16 cellular contexts compared by ENCODE assay signal in the genomic region with DNA sequence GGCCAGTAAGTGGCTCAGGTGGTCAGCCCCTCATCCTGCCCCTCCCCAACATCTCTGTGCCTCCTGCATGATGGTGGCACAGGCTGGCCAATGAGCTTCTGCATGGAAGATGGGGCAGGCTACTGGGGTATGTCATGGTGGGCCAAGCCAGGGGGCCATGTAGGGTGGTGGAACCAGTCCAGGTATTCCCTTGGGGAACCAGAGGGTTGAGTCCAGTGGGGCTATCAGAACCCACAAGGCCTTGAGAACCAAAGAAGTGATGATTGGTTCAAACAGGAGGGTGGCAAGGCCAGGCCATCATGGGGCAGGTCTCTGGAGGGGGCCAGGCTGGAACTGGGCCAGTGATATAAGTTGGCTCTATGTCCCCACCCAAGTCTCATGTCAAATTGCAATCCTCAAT. TPM values are rescaled to one million over a fixed set of nuclear protein-coding genes. Genes with fewer than 3 reads are reported as not detected.
DNase-seq lines count a peak whose midpoint lies in the region; ATAC-seq and TF ChIP-seq lines count a peak whose summit lies in the region.
"Had no signal": no experiment of that assay in that cellular context is flagged by ENCODE, and none has a peak within 500 bp of the region (broad histone marks: within the 10 kb centered on the region; RNA-seq: fewer than 3 reads in every experiment).

No MANE protein-coding gene starts in this region.

- H3K27me3 ChIP-seq in H9 (ENCODE audit: insufficient read depth, low read length) = no peaks in the 10 kb centered on the region
- H3K27me3 ChIP-seq: BE2C had no signal

- no peak overlapping the region for H3K14ac ChIP-seq in H9 (ENCODE audit: insufficient read depth, low read length)

- H3K4me1 Mint-ChIP-seq in H9 (peaks cover 14 to 16% of the 10 kb centered on the region in 2 experiments), type B pancreatic cell (ENCODE audit: unreplicated experiment) (peaks cover 16% of the 10 kb centered on the region), progenitor cell of endocrine pancreas (ENCODE audit: low read depth) (peaks cover 19% of the 10 kb centered on the region)
- no peaks in the 10 kb centered on the region for H3K4me1 Mint-ChIP-seq in activated naive CD8-positive, alpha-beta T cell treated with anti-CD3 and anti-CD28 coated beads, Interleukin-2, amount 50 U/mL, for 24 hours
- H3K4me1 Mint-ChIP-seq: CD4-positive, CD25-positive, alpha-beta regulatory T cell; CD8-positive, alpha-beta memory T cell had no signal

- H3K27me3 Mint-ChIP-seq in H9 (ENCODE audit: low read depth) (peaks cover 34% of the 10 kb centered on the region), type B pancreatic cell (peaks cover 48% of the 10 kb centered on the region), progenitor cell of endocrine pancreas (peaks cover 20% of the 10 kb centered on the region)
- H3K27me3 Mint-ChIP-seq in activated naive CD8-positive, alpha-beta T cell treated with anti-CD3 and anti-CD28 coated beads, Interleukin-2, amount 50 U/mL, for 24 hours = peaks cover 23% of the 10 kb centered on the region

- H4K5ac ChIP-seq in H9 (ENCODE audit: insufficient read length, low read depth, low read length) = no peak overlapping the region

- no peak overlapping the region for H3T11ph ChIP-seq in H9 (ENCODE audit: low read length)

- peak; percentile 2 for DNase-seq in GM13976 (ENCODE audit: low spot score)
- DNase-seq in H9 = peak; percentile 14
- peak; percentile 22 for DNase-seq in left lobe of liver (ENCODE audit: low spot score)
- peak; percentile 36 for DNase-seq in type B pancreatic cell (ENCODE audit: extremely low spot score, unreplicated experiment)
- no peak for DNase-seq in activated naive CD8-positive, alpha-beta T cell treated with anti-CD3 and anti-CD28 coated beads, Interleukin-2, amount 50 U/mL, for 24 hours
- no peak for DNase-seq in progenitor cell of endocrine pancreas (ENCODE audit: low spot score, unreplicated experiment)
- no peak for DNase-seq in activated CD4-positive, alpha-beta T cell treated with anti-CD3 and anti-CD28 coated beads, Interleukin-2, amount 50 U/mL, for 4 hours
- DNase-seq: ACHN; BE2C; C1 segment of cervical spinal cord; CD4-positive, CD25-positive, alpha-beta regulatory T cell; CD8-positive, alpha-beta memory T cell; COR-L47; DMS 273 treated with DMSO at 0.1 percent for 48 hours; DMS53 had no signal

- no peaks in the 10 kb centered on the region for H4K20me1 ChIP-seq in H9 (ENCODE audit: control insufficient read depth, insufficient read depth, insufficient read length)

- no peak for ATAC-seq in left lobe of liver
- ATAC-seq in activated naive CD8-positive, alpha-beta T cell treated with anti-CD3 and anti-CD28 coated beads, Interleukin-2, amount 50 U/mL, for 24 hours = no peak
- ATAC-seq: GM23338 had no signal

- H2AFZ ChIP-seq in H9 (ENCODE audit: low read length) = no peak overlapping the region
- H2AFZ ChIP-seq: GM23338 had no signal

- H3K27ac Mint-ChIP-seq in H9 = no peak overlapping the region
- no peak overlapping the region for H3K27ac Mint-ChIP-seq in type B pancreatic cell
- no peak overlapping the region for H3K27ac Mint-ChIP-seq in activated naive CD8-positive, alpha-beta T cell treated with anti-CD3 and anti-CD28 coated beads, Interleukin-2, amount 50 U/mL, for 24 hours
- no peak overlapping the region for H3K27ac Mint-ChIP-seq in progenitor cell of endocrine pancreas
- H3K27ac Mint-ChIP-seq: CD4-positive, CD25-positive, alpha-beta regulatory T cell; CD8-positive, alpha-beta memory T cell; GM23338 had no signal

- no peaks in the 10 kb centered on the region for H3K9me3 ChIP-seq in H9 (ENCODE audit: control insufficient read depth, low read depth, low read length)

- in situ Hi-C loops in GM13976 (cut with MboI; ENCODE audit: low sequenced_read_pairs, unreplicated experiment) = no loop called here

- no peak overlapping the region for H2BK15ac ChIP-seq in H9 (ENCODE audit: low read depth, low read length)

- H3K79me2 ChIP-seq in H9 (ENCODE audit: insufficient read depth, low read length) = no peaks in the 10 kb centered on the region

- H3K23me2 ChIP-seq in H9 (ENCODE audit: insufficient read length, low read depth, low read length, poor library complexity, severe bottlenecking) = no peaks in the 10 kb centered on the region

- H3K79me1 ChIP-seq in H9 (ENCODE audit: insufficient read depth, low read depth, low read length, poor library complexity, severe bottlenecking) = no peaks in the 10 kb centered on the region

- no peak overlapping the region for H4K8ac ChIP-seq in H9 (replicated peaks; ENCODE audit: insufficient read length, low read depth, low read length)

- no peaks in the 10 kb centered on the region for H3K4me1 ChIP-seq in H9 (ENCODE audit: insufficient read depth, low read length)
- H3K4me1 ChIP-seq: BE2C had no signal

- H4K91ac ChIP-seq in H9 (ENCODE audit: insufficient read length, low read depth, low read length) = no peak overlapping the region

- no peaks in the 10 kb centered on the region; a peak in 1 of 7 replicates for H3K36me3 Mint-ChIP-seq in H9 (ENCODE audit: insufficient read depth in 1 of 3, low read depth in 3 of 3)
- no peaks in the 10 kb centered on the region for H3K36me3 Mint-ChIP-seq in type B pancreatic cell
- H3K36me3 Mint-ChIP-seq in activated naive CD8-positive, alpha-beta T cell treated with anti-CD3 and anti-CD28 coated beads, Interleukin-2, amount 50 U/mL, for 24 hours (ENCODE audit: low read depth) = no peaks in the 10 kb centered on the region
- H3K36me3 Mint-ChIP-seq in progenitor cell of endocrine pancreas (ENCODE audit: insufficient read depth) = no peaks in the 10 kb centered on the region
- H3K36me3 Mint-ChIP-seq: CD4-positive, CD25-positive, alpha-beta regulatory T cell had no signal

- no peak overlapping the region for H3K56ac ChIP-seq in H9 (ENCODE audit: insufficient read length, low read depth, low read length)

- no peak overlapping the region for H3K27ac ChIP-seq in H9 (ENCODE audit: insufficient read length, low read depth, low read length)

- H3K9me3 Mint-ChIP-seq in H9 = peaks cover 0 to 3% of the 10 kb centered on the region in 2 experiments; a peak in 3 of 5 replicates
- H3K9me3 Mint-ChIP-seq in type B pancreatic cell = peaks cover 1% of the 10 kb centered on the region
- peaks cover 24% of the 10 kb centered on the region for H3K9me3 Mint-ChIP-seq in activated naive CD8-positive, alpha-beta T cell treated with anti-CD3 and anti-CD28 coated beads, Interleukin-2, amount 50 U/mL, for 24 hours
- peaks cover 16% of the 10 kb centered on the region for H3K9me3 Mint-ChIP-seq in progenitor cell of endocrine pancreas (ENCODE audit: low read depth)

- no peak overlapping the region for H2BK12ac ChIP-seq in H9 (ENCODE audit: insufficient read length, low read depth, low read length)

- H3K9ac ChIP-seq in H9 (ENCODE audit: extremely low read depth, insufficient read length, low read length) = no peak overlapping the region

- H2BK5ac ChIP-seq in H9 (ENCODE audit: insufficient read length, low read length) = no peak overlapping the region

- no peak overlapping the region for H3K4ac ChIP-seq in H9 (ENCODE audit: low read depth, low read length)

- TF ChIP-seq CTCF in GM13976 (IDR thresholded peaks at IDR 0.05; ENCODE audit: borderline replicate concordance, control extremely low read depth, extremely low read depth, insufficient read depth, missing control alignments) (no peak), H9 (conservative IDR thresholded peaks at IDR 0.05) (no peak), type B pancreatic cell (conservative IDR thresholded peaks at IDR 0.05) (no peak), progenitor cell of endocrine pancreas (IDR thresholded peaks at IDR 0.05; ENCODE audit: unreplicated experiment) (no peak)

- no peak overlapping the region for H2AK5ac ChIP-seq in H9 (ENCODE audit: insufficient read length, low read length)

- H2BK20ac ChIP-seq in H9 (ENCODE audit: low read depth, low read length, poor library complexity, severe bottlenecking) = no peak overlapping the region

- H3K4me3 Mint-ChIP-seq in H9 (no peak overlapping the region), type B pancreatic cell (no peak overlapping the region), progenitor cell of endocrine pancreas (ENCODE audit: low read depth) (no peak overlapping the region)
- H3K4me3 Mint-ChIP-seq in activated naive CD8-positive, alpha-beta T cell treated with anti-CD3 and anti-CD28 coated beads, Interleukin-2, amount 50 U/mL, for 24 hours = no peak overlapping the region
- H3K4me3 Mint-ChIP-seq: CD4-positive, CD25-positive, alpha-beta regulatory T cell; CD8-positive, alpha-beta memory T cell; GM23338 had no signal

- no peak overlapping the region for H2BK120ac ChIP-seq in H9 (ENCODE audit: low read depth, low read length, poor library complexity, severe bottlenecking)

- H3K23ac ChIP-seq in H9 (ENCODE audit: insufficient read length, low read depth, low read length) = no peak overlapping the region

- no peak overlapping the region for H3K4me2 ChIP-seq in H9 (ENCODE audit: insufficient read depth, insufficient read length, low read length)
- H3K4me2 ChIP-seq: GM23338 had no signal

- H3K18ac ChIP-seq in H9 (ENCODE audit: insufficient read length, low read depth, low read length) = no peak overlapping the region

RNA-seq across cellular contexts. Expression of a gene that starts 18.8 kb away (rescaled TPM):
- 8.1 and 8.6 TPM in 2 replicates for total RNA-seq in H9 (2021)
- total RNA-seq in left lobe of liver = 0.13 TPM
- 10.8 and 52.6 TPM in 2 replicates for total RNA-seq in type B pancreatic cell (ENCODE audit: low replicate concordance)
- total RNA-seq in progenitor cell of endocrine pancreas = 0.19 and 0.29 TPM in 2 replicates
- total RNA-seq: CD4-positive, CD25-positive, alpha-beta regulatory T cell; CD8-positive, alpha-beta memory T cell had no signal

Comparison
In these comparisons a context has a peak if more than half of its experiments do, and no peak if none do; other contexts are left out.
1. DNase-seq: peak in GM13976 (single experiment), H9 (single experiment), left lobe of liver (single experiment) and type B pancreatic cell (single experiment); none in activated naive CD8-positive, alpha-beta T cell treated with anti-CD3 and anti-CD28 coated beads, Interleukin-2, amount 50 U/mL, for 24 hours (single experiment), progenitor cell of endocrine pancreas (single experiment) and activated CD4-positive, alpha-beta T cell treated with anti-CD3 and anti-CD28 coated beads, Interleukin-2, amount 50 U/mL, for 4 hours (0 of 2).